In the genomic region with DNA sequence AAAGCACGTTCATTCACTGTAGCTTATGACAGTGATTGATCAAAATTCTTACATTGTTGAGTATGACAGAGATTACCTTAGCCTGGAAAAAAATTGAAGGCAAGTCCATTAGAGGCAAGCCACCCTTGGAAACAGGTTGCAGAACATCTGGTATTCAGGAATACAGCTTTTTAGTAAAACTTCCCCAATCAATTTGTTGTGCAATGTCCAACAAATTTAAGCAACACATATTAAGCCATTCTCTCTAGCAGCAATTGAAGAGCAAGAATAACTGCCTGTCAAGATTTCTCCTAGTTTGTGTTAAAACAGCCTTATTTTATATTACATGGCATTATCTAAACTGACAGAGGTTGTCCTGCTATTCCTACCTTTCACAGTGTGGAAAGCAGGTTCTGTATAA, we compare ENCODE assay signal across 1 cellular context.
TF ChIP-seq lines count a peak whose summit lies in the region.

No MANE protein-coding gene starts in this region.

TF ChIP-seq in GM23338, 12 proteins besides CTCF, POLR2A, EP300 and RAD21 (continued from another document):
- TF ChIP-seq, protein P1, sequence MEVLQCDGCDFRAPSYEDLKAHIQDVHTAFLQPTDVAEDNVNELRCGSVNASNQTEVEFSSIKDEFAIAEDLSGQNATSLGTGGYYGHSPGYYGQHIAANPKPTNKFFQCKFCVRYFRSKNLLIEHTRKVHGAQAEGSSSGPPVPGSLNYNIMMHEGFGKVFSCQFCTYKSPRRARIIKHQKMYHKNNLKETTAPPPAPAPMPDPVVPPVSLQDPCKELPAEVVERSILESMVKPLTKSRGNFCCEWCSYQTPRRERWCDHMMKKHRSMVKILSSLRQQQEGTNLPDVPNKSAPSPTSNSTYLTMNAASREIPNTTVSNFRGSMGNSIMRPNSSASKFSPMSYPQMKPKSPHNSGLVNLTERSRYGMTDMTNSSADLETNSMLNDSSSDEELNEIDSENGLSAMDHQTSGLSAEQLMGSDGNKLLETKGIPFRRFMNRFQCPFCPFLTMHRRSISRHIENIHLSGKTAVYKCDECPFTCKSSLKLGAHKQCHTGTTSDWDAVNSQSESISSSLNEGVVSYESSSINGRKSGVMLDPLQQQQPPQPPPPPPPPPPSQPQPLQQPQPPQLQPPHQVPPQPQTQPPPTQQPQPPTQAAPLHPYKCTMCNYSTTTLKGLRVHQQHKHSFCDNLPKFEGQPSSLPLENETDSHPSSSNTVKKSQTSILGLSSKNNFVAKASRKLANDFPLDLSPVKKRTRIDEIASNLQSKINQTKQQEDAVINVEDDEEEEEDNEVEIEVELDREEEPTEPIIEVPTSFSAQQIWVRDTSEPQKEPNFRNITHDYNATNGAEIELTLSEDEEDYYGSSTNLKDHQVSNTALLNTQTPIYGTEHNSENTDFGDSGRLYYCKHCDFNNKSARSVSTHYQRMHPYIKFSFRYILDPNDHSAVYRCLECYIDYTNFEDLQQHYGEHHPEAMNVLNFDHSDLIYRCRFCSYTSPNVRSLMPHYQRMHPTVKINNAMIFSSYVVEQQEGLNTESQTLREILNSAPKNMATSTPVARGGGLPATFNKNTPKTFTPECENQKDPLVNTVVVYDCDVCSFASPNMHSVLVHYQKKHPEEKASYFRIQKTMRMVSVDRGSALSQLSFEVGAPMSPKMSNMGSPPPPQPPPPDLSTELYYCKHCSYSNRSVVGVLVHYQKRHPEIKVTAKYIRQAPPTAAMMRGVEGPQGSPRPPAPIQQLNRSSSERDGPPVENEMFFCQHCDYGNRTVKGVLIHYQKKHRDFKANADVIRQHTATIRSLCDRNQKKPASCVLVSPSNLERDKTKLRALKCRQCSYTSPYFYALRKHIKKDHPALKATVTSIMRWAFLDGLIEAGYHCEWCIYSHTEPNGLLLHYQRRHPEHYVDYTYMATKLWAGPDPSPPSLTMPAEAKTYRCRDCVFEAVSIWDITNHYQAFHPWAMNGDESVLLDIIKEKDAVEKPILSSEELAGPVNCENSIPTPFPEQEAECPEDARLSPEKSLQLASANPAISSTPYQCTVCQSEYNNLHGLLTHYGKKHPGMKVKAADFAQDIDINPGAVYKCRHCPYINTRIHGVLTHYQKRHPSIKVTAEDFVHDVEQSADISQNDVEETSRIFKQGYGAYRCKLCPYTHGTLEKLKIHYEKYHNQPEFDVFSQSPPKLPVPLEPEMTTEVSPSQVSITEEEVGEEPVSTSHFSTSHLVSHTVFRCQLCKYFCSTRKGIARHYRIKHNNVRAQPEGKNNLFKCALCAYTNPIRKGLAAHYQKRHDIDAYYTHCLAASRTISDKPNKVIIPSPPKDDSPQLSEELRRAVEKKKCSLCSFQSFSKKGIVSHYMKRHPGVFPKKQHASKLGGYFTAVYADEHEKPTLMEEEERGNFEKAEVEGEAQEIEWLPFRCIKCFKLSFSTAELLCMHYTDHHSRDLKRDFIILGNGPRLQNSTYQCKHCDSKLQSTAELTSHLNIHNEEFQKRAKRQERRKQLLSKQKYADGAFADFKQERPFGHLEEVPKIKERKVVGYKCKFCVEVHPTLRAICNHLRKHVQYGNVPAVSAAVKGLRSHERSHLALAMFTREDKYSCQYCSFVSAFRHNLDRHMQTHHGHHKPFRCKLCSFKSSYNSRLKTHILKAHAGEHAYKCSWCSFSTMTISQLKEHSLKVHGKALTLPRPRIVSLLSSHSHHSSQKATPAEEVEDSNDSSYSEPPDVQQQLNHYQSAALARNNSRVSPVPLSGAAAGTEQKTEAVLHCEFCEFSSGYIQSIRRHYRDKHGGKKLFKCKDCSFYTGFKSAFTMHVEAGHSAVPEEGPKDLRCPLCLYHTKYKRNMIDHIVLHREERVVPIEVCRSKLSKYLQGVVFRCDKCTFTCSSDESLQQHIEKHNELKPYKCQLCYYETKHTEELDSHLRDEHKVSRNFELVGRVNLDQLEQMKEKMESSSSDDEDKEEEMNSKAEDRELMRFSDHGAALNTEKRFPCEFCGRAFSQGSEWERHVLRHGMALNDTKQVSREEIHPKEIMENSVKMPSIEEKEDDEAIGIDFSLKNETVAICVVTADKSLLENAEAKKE (CRISPR knock-in tag; IDR thresholded peaks at IDR 0.05) = no peak
- TF ChIP-seq REST (IDR thresholded peaks at IDR 0.05; ENCODE audit: unreplicated experiment) (no peak), JUNB (IDR thresholded peaks at IDR 0.05; ENCODE audit: unreplicated experiment) (no peak), STAT1 (IDR thresholded peaks at IDR 0.05; ENCODE audit: unreplicated experiment) (no peak), EZH2 (IDR thresholded peaks at IDR 0.05; ENCODE audit: low read depth, unreplicated experiment) (no peak)
